11 cellular contexts compared by ENCODE assay signal in the genomic region with DNA sequence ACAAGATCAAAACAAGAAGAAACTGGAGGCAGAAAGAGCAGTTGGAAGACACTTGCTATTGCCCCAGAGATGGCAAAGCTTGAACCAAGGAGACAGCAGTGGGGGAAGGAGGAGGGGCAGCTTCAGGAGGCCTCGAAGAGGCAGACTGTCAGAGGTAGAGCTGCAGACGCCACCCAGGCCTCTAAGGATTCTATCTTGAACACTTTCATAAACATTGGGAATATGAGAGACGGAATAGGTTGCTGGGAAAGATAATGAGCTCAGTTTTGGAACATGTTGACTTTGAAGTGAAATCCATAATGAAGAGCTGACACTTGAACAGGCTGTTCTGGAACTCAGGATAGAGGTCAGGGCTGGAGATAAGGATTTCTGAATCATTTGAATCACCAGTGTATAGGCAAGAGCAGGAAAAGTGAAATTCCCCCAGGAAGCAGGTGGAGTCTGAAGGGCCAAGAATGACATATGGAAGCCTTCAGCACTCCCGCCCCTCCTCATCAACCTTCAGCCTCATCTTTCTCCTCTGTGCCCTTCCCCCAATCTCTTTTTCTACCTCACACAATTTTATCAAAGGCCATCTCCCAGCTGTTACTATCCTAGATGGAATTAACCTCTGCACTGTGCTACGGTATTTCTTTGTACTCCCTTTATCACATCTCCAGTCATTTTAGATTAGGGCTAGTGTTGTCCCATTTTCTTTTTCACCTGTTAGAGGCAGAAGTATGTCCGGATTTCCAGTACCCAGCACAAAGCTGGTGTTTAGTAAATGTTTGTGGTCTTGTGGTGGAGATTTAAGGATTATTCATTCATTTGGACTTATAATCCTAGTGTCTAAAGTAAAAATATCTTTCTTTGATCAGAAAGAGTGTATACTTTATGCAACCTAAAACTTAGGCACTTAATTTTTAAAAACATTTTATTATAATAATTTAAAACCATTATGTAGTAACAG. TPM values are rescaled to one million over a fixed set of nuclear protein-coding genes. Genes with fewer than 3 reads are reported as not detected.
DNase-seq lines count a peak whose midpoint lies in the region; ATAC-seq lines count a peak whose summit lies in the region.
"Had no signal": no experiment of that assay in that cellular context is flagged by ENCODE, and none has a peak within 500 bp of the region (broad histone marks: within the 10 kb centered on the region; RNA-seq: fewer than 3 reads in every experiment).

No MANE protein-coding gene starts in this region.

- intact Hi-C loops in left colon (cut with DNase I, micrococcal nuclease): no loop called here

- H3K27ac ChIP-seq in subcutaneous abdominal adipose tissue (ENCODE audit: low read depth, low read length): peak overlapping the region; percentile 95

- no peaks in the 10 kb centered on the region for H3K27me3 ChIP-seq in subcutaneous abdominal adipose tissue (ENCODE audit: control insufficient read depth in 5 of 5, insufficient read depth in 4 of 5, low read length in 5 of 5)

- no peaks in the 10 kb centered on the region for H3K36me3 ChIP-seq in subcutaneous abdominal adipose tissue (ENCODE audit: control insufficient read depth in 5 of 5, insufficient read depth in 5 of 5, low read length in 5 of 5)

- H3K4me3 ChIP-seq in subcutaneous abdominal adipose tissue (ENCODE audit: low read depth in 1 of 5, low read length in 5 of 5): no peak overlapping the region

- peak overlapping the region in 4 of 5 donors; percentile 50 to 86 (median 68) for H3K9ac ChIP-seq in subcutaneous abdominal adipose tissue (ENCODE audit: low read length in 5 of 5)

- DNase-seq in LHCN-M2 (ENCODE audit: low read depth): peak; percentile 70
- peak; percentile 90 for DNase-seq in amniotic epithelial cell (ENCODE audit: low read depth)
- DNase-seq in left colon: no peak
- DNase-seq in stimulated activated naive CD4-positive, alpha-beta T cell treated with Interleukin-2 at 50 U/mL for 16 hours (lab: John Stamatoyannopoulos, UW): no peak
- DNase-seq: activated CD4-positive, alpha-beta T cell treated with anti-CD3 and anti-CD28 coated beads, Interleukin-2, amount 10 ng/mL, durations not matched to agents 24 days and 14 days; activated naive CD4-positive, alpha-beta T cell treated with anti-CD3 and anti-CD28 coated beads for 36 hours; NCI-H1436 treated with DMSO at 0.1 percent for 48 hours had no signal

- ATAC-seq in left colon (peak; percentile 51), GM18520 (IDR thresholded peaks at IDR 0.05; ENCODE audit: unreplicated experiment) (no peak), HG02981 (IDR thresholded peaks at IDR 0.05; ENCODE audit: unreplicated experiment) (no peak), GM18861 (IDR thresholded peaks at IDR 0.05; ENCODE audit: unreplicated experiment) (no peak)

- H3K4me1 ChIP-seq in subcutaneous abdominal adipose tissue (ENCODE audit: control insufficient read depth in 5 of 5, insufficient read depth in 5 of 5, low read length in 5 of 5): peaks cover 14 to 68% (median 53%) of the 10 kb centered on the region in 5 donors

- H3K9me3 ChIP-seq in subcutaneous abdominal adipose tissue (ENCODE audit: control insufficient read depth in 5 of 5, low read length in 5 of 5): no peaks in the 10 kb centered on the region

RNA-seq across cellular contexts. Expression of gene RTN4, which starts 47.5 kb away (rescaled TPM):
- 547 and 585 TPM in 2 replicates for total RNA-seq in LHCN-M2 (2014; rRNA removed)
- 869 TPM for polyA plus RNA-seq in LHCN-M2 (2012)
- total RNA-seq in left colon: 100 to 1,000 TPM; 237 to 280 TPM

Comparison
In these comparisons a context has a peak if more than half of its experiments do, and no peak if none do; other contexts are left out.
1. DNase-seq: peak in LHCN-M2 (single experiment) and amniotic epithelial cell (single experiment); none in left colon (0 of 2) and stimulated activated naive CD4-positive, alpha-beta T cell treated with Interleukin-2 at 50 U/mL for 16 hours (single experiment).